Comparison of ENCODE assay signal across 8 cellular contexts in genomic region chr5:160021818-160022446, GRCh38. TPM values are rescaled to one million over a fixed set of nuclear protein-coding genes. Genes with fewer than 3 reads are reported as not detected.
DNase-seq lines count a peak whose midpoint lies in the region; ATAC-seq and TF ChIP-seq lines count a peak whose summit lies in the region.

No MANE protein-coding gene starts in this region.

- ATAC-seq in activated CD4-positive, alpha-beta T cell treated with anti-CD3 and anti-CD28 coated beads for 36 hours: peak; percentile 95
- ATAC-seq in HG02610 (IDR thresholded peaks at IDR 0.05; ENCODE audit: unreplicated experiment) (peak; percentile 92), gastrocnemius medialis (peak; percentile 89 to 91)

- no peak for TF ChIP-seq POLR2A in gastrocnemius medialis (IDR thresholded peaks at IDR 0.05)

- H3K27me3 ChIP-seq in left ventricle myocardium inferior (ENCODE audit: low read depth) (no peaks in the 10 kb centered on the region), gastrocnemius medialis (no peaks in the 10 kb centered on the region)

- H3K4me1 ChIP-seq in left ventricle myocardium inferior (peaks cover 32% of the 10 kb centered on the region), gastrocnemius medialis (peaks cover 6 to 13% of the 10 kb centered on the region in 2 donors)

- no peaks in the 10 kb centered on the region for H3K27me3 Mint-ChIP-seq in activated CD4-positive, alpha-beta T cell treated with anti-CD3 and anti-CD28 coated beads for 36 hours

- peak; percentile 61 for DNase-seq in activated CD4-positive, alpha-beta T cell treated with anti-CD3 and anti-CD28 coated beads for 36 hours
- DNase-seq in activated CD4-positive, alpha-beta T cell treated with anti-CD3 and anti-CD28 coated beads for 1 hour: no peak
- peak; percentile 89 for DNase-seq in NAMALWA (ENCODE audit: low spot score)
- DNase-seq in SK-MEL-5 (ENCODE audit: low read depth, low spot score): peak; percentile 67
- peak; percentile 59 for DNase-seq in amniotic epithelial cell (ENCODE audit: low read depth)
- no peak for DNase-seq in left ventricle myocardium inferior
- DNase-seq in gastrocnemius medialis: no peak

- H3K27ac ChIP-seq in left ventricle myocardium inferior (replicated peaks) (no peak overlapping the region), gastrocnemius medialis (no peak overlapping the region)

- intact Hi-C loops in activated CD4-positive, alpha-beta T cell treated with anti-CD3 and anti-CD28 coated beads for 36 hours (cut with DNase I, micrococcal nuclease): loop anchor here (1.0 to 5.0 kb wide), 5 partner anchors 96 to 370 kb away; no protein-coding TSS in a partner anchor
- intact Hi-C loops in left ventricle myocardium inferior (cut with micrococcal nuclease): loop anchor here (10.0 kb wide), 2 partner anchors 323 to 373 kb away; no protein-coding TSS in a partner anchor
- intact Hi-C loops in gastrocnemius medialis (cut with DNase I; ENCODE audit: low total_unique reads): loop anchor here (1.0 to 5.0 kb wide), 2 partner anchors 95 to 323 kb away; partner anchors contain the start of gene PWWP2A

- POLR2A ChIA-PET in activated CD4-positive, alpha-beta T cell treated with anti-CD3 and anti-CD28 coated beads for 36 hours (lab: Charles Lee): interaction anchor here (0.7 to 1.1 kb wide), 2 partner anchors 49 to 323 kb away, joined by 4 read pairs; no protein-coding TSS in a partner anchor

- no peaks in the 10 kb centered on the region for H3K9me3 ChIP-seq in left ventricle myocardium inferior (replicated peaks)
- H3K9me3 ChIP-seq in gastrocnemius medialis: no peaks in the 10 kb centered on the region

- H3K4me3 Mint-ChIP-seq in activated CD4-positive, alpha-beta T cell treated with anti-CD3 and anti-CD28 coated beads for 36 hours: no peak overlapping the region

- in situ Hi-C loops in SK-MEL-5 (cut with HindIII; ENCODE audit: low pct_unique_long_range_greater_than_20kb, low sequenced_read_pairs) (no loop called here), gastrocnemius medialis (cut with MboI; ENCODE audit: low sequenced_read_pairs in 4 of 4) (loop anchor here (5.0 to 10.0 kb wide), 4 partner anchors 93 to 373 kb away; partner anchors contain the start of gene PWWP2A (in 1 of the 4))

- peak; percentile 88 for TF ChIP-seq CTCF in left ventricle myocardium inferior (IDR thresholded peaks at IDR 0.05; ENCODE audit: borderline replicate concordance)
- TF ChIP-seq CTCF in gastrocnemius medialis (IDR thresholded peaks at IDR 0.05 in 4 of 5, conservative IDR thresholded peaks at IDR 0.05 in 1 of 5): peak; percentile 61 to 85 (median 77)

- H3K4me1 Mint-ChIP-seq in activated CD4-positive, alpha-beta T cell treated with anti-CD3 and anti-CD28 coated beads for 36 hours: peaks cover 25% of the 10 kb centered on the region

- CTCF ChIA-PET in activated CD4-positive, alpha-beta T cell treated with anti-CD3 and anti-CD28 coated beads for 36 hours (lab: Charles Lee): interaction anchor here (0.5 to 2.1 kb wide), 47 partner anchors 9 to 1585 kb away, joined by 3 to 56 read pairs (median 4); partner anchors contain the start of gene TTC1

- no peaks in the 10 kb centered on the region for H3K9me3 Mint-ChIP-seq in activated CD4-positive, alpha-beta T cell treated with anti-CD3 and anti-CD28 coated beads for 36 hours (ENCODE audit: low read depth)

- peaks cover 27% of the 10 kb centered on the region for H3K36me3 Mint-ChIP-seq in activated CD4-positive, alpha-beta T cell treated with anti-CD3 and anti-CD28 coated beads for 36 hours (ENCODE audit: low read depth)

- H3K4me3 ChIP-seq in left ventricle myocardium inferior: no peak overlapping the region
- no peak overlapping the region for H3K4me3 ChIP-seq in gastrocnemius medialis

- no peak overlapping the region for H3K27ac Mint-ChIP-seq in activated CD4-positive, alpha-beta T cell treated with anti-CD3 and anti-CD28 coated beads for 36 hours

- H3K36me3 ChIP-seq in left ventricle myocardium inferior (peaks cover 36% of the 10 kb centered on the region), gastrocnemius medialis (peaks cover 0 to 7% of the 10 kb centered on the region in 2 donors)

RNA-seq across cellular contexts. Expression of gene TTC1, which starts 13.0 kb away (rescaled TPM):
- total RNA-seq in activated CD4-positive, alpha-beta T cell treated with anti-CD3 and anti-CD28 coated beads for 36 hours: 10 to 100 TPM; 60.6 to 63.1 TPM
- 57.1 and 59.4 TPM in 2 replicates for total RNA-seq in SK-MEL-5 (2014; rRNA removed; shearing (Covaris generic))
- 51.8 and 54.7 TPM in 2 replicates for polyA plus RNA-seq in SK-MEL-5 (2015; cell fraction: cytosol; rRNA removed)
- 11.4 and 14.8 TPM in 2 replicates for polyA plus RNA-seq in SK-MEL-5 (2015; cell fraction: nucleus; rRNA removed)
- total RNA-seq in left ventricle myocardium inferior (94.2 TPM), gastrocnemius medialis (10 to 100 TPM; 39.9 to 67.9 (median 56.3) TPM)

Comparison
In these comparisons a context has a peak if more than half of its experiments do, and no peak if none do; other contexts are left out.
1. DNase-seq: peak in activated CD4-positive, alpha-beta T cell treated with anti-CD3 and anti-CD28 coated beads for 36 hours (single experiment), NAMALWA (single experiment), SK-MEL-5 (single experiment) and amniotic epithelial cell (single experiment); none in activated CD4-positive, alpha-beta T cell treated with anti-CD3 and anti-CD28 coated beads for 1 hour (single experiment), left ventricle myocardium inferior (single experiment) and gastrocnemius medialis (0 of 2).
2. Peak in every context shown above with its lines, with median percentiles within 50 percentile points of each other: ATAC-seq.